Comparison of ENCODE assay signal across 8 cellular contexts in genomic region chr11:69075421-69076128, GRCh38. TPM values are rescaled to one million over a fixed set of nuclear protein-coding genes. Genes with fewer than 3 reads are reported as not detected.
DNase-seq lines count a peak whose midpoint lies in the region; ATAC-seq and TF ChIP-seq lines count a peak whose summit lies in the region.
"Had no signal": no experiment of that assay in that cellular context is flagged by ENCODE, and none has a peak within 500 bp of the region (broad histone marks: within the 10 kb centered on the region; RNA-seq: fewer than 3 reads in every experiment).

No MANE protein-coding gene starts in this region.

- H3K4me1 ChIP-seq in KMS-11 (ENCODE audit: low read depth, poor library complexity, severe bottlenecking) (peaks cover 21% of the 10 kb centered on the region), lung (ENCODE audit: control insufficient read depth in 2 of 2, insufficient read depth in 2 of 2, low read length in 2 of 2) (peaks cover 0 to 3% of the 10 kb centered on the region in 2 donors)

- H3K36me3 ChIP-seq in KMS-11 (ENCODE audit: insufficient read depth) (no peaks in the 10 kb centered on the region), lung (ENCODE audit: control insufficient read depth in 2 of 2, insufficient read depth in 2 of 2, low read length in 2 of 2) (peaks cover under 1 to 59% of the 10 kb centered on the region in 2 donors)

- peak overlapping the region; percentile 18 for H3K4me2 ChIP-seq in KMS-11
- H3K4me2 ChIP-seq: hepatocyte had no signal

- H4K20me1 ChIP-seq in KMS-11 (ENCODE audit: insufficient read depth): no peaks in the 10 kb centered on the region

- H3K27ac ChIP-seq in KMS-11 (peak overlapping the region; percentile 27; the same call in 1 of the 2 replicates), lung (ENCODE audit: low read depth in 1 of 2, low read length in 1 of 2) (no peak overlapping the region)
- H3K27ac ChIP-seq: hepatocyte had no signal

- DNase-seq in choroid plexus epithelial cell (ENCODE audit: low read depth) (peak; percentile 75), lung (ENCODE audit: low spot score) (peak; percentile 43), ureter (ENCODE audit: low spot score) (peak; percentile 77), NOMO-1 treated with dmso at 0.1 percent for 144 hours (lab: John Stamatoyannopoulos, UW; ENCODE audit: unreplicated experiment) (no peak), MV-4-11 (lab: John Stamatoyannopoulos, UW) (no peak), NCI-H82 treated with DMSO at 0.1 percent for 48 hours (lab: John Stamatoyannopoulos, UW; ENCODE audit: unreplicated experiment) (no peak)

- 82 to 86% methylated on average over 18 of the region's 18 CpGs for WGBS in lung, 2 donors

- no peak overlapping the region for H2AFZ ChIP-seq in KMS-11 (ENCODE audit: low read depth)
- H2AFZ ChIP-seq: hepatocyte had no signal

- H3K4me3 ChIP-seq in KMS-11 (IDR thresholded peaks at IDR 0.05; ENCODE audit: insufficient read depth, low read depth, low read length): no peak overlapping the region
- no peak overlapping the region for H3K4me3 ChIP-seq in choroid plexus epithelial cell (ENCODE audit: low read depth, low read length)
- no peak overlapping the region for H3K4me3 ChIP-seq in lung
- H3K4me3 ChIP-seq: hepatocyte had no signal

- H3K9ac ChIP-seq in KMS-11: no peak overlapping the region

- no peaks in the 10 kb centered on the region for H3K27me3 ChIP-seq in KMS-11 (ENCODE audit: insufficient read depth, low read depth)
- no peaks in the 10 kb centered on the region for H3K27me3 ChIP-seq in lung (ENCODE audit: control insufficient read depth, insufficient read depth)
- H3K27me3 ChIP-seq: hepatocyte had no signal

- TF ChIP-seq CTCF in KMS-11 (conservative IDR thresholded peaks at IDR 0.05; ENCODE audit: low read depth, low read length) (no peak), choroid plexus epithelial cell (conservative IDR thresholded peaks at IDR 0.05; ENCODE audit: low read depth, low read length) (no peak), lung (IDR thresholded peaks at IDR 0.05; ENCODE audit: control extremely low read depth, extremely low read depth) (no peak)

- H3K79me2 ChIP-seq in KMS-11 (ENCODE audit: insufficient read depth, low read depth): no peaks in the 10 kb centered on the region
- H3K79me2 ChIP-seq: hepatocyte had no signal

- no peaks in the 10 kb centered on the region for H3K9me3 ChIP-seq in lung (ENCODE audit: control insufficient read depth in 2 of 2, insufficient read depth in 1 of 2, low read length in 1 of 2)

- peak; percentile 51 for ATAC-seq in lung (ENCODE audit: insufficient read depth, low FRiP score)

RNA-seq across cellular contexts. Expression of gene TPCN2, which starts 26.8 kb away (rescaled TPM):
- total RNA-seq in lung: 10 to 100 TPM; 16.8 to 25.0 TPM
- polyA plus RNA-seq in lung: 10 to 100 TPM; 10.0 to 12.3 TPM
- 27.9 TPM for total RNA-seq in ureter

Comparison
In these comparisons a context has a peak if more than half of its experiments do, and no peak if none do; other contexts are left out.
1. DNase-seq: peak in choroid plexus epithelial cell (single experiment), lung (single experiment) and ureter (single experiment); none in NOMO-1 treated with dmso at 0.1 percent for 144 hours (single experiment), MV-4-11 (single experiment) and NCI-H82 treated with DMSO at 0.1 percent for 48 hours (single experiment).